Comparison of ENCODE assay signal across 16 cellular contexts in genomic region chr1:193592325-193592724, GRCh38.
DNase-seq lines count a peak whose midpoint lies in the region; ATAC-seq, FAIRE-seq and TF ChIP-seq lines count a peak whose summit lies in the region.
"Had no signal": no experiment of that assay in that cellular context is flagged by ENCODE, and none has a peak within 500 bp of the region (broad histone marks: within the 10 kb centered on the region; RNA-seq: fewer than 3 reads in every experiment).

No MANE protein-coding gene starts in this region.

- no peak for TF ChIP-seq POLR2A in GM12892 (IDR thresholded peaks at IDR 0.05; ENCODE audit: low read depth, low read length)

- H3K4me3 Mint-ChIP-seq in CD14-positive monocyte = no peak overlapping the region
- peak overlapping the region; percentile 27 for H3K4me3 Mint-ChIP-seq in central memory CD8-positive, alpha-beta T cell

- no peaks in the 10 kb centered on the region for H3K9me3 Mint-ChIP-seq in CD14-positive monocyte
- H3K9me3 Mint-ChIP-seq in central memory CD8-positive, alpha-beta T cell = no peaks in the 10 kb centered on the region
- H3K9me3 Mint-ChIP-seq: H9 had no signal

- peak; percentile 44 for FAIRE-seq in GM12892 (lab: Jason Lieb, UNC)
- FAIRE-seq: keratinocyte had no signal

- H3K27me3 Mint-ChIP-seq in CD14-positive monocyte (ENCODE audit: low read depth in 3 of 3) = no peaks in the 10 kb centered on the region
- H3K27me3 Mint-ChIP-seq in central memory CD8-positive, alpha-beta T cell = no peaks in the 10 kb centered on the region

- TF ChIP-seq CTCF in CD14-positive monocyte (IDR thresholded peaks at IDR 0.05) = no peak

- intact Hi-C loops in CD14-positive monocyte (cut with micrococcal nuclease) = loop anchor here in 1 of 2 donors (5.0 kb wide), 1 partner anchor 35 kb away; no protein-coding TSS in a partner anchor

- peak overlapping the region; percentile 68 to 85 (median 82) for H3K27ac Mint-ChIP-seq in CD14-positive monocyte
- peak overlapping the region; percentile 49 for H3K27ac Mint-ChIP-seq in central memory CD8-positive, alpha-beta T cell (ENCODE audit: low read depth)

- no peaks in the 10 kb centered on the region for H3K36me3 Mint-ChIP-seq in CD14-positive monocyte
- no peaks in the 10 kb centered on the region for H3K36me3 Mint-ChIP-seq in central memory CD8-positive, alpha-beta T cell (ENCODE audit: insufficient read depth)
- H3K36me3 Mint-ChIP-seq: IgD-negative memory B cell had no signal

- peak; percentile 70 for ATAC-seq in central memory CD8-positive, alpha-beta T cell (replicated peaks; ENCODE audit: extremely low read depth, poor library complexity, severe bottlenecking)
- ATAC-seq in HG02610 (IDR thresholded peaks at IDR 0.05; ENCODE audit: unreplicated experiment) (no peak), HG03521 (IDR thresholded peaks at IDR 0.05; ENCODE audit: unreplicated experiment) (no peak)

- no peak for DNase-seq in CD14-positive monocyte (ENCODE audit: low spot score)
- DNase-seq in GM12892 (ENCODE audit: insufficient read length) = no peak
- DNase-seq in NOMO-1 treated with DMSO at 0.1 percent for 48 hours (lab: John Stamatoyannopoulos, UW; ENCODE audit: unreplicated experiment) = peak; percentile 73
- no peak for DNase-seq in central memory CD8-positive, alpha-beta T cell (ENCODE audit: low spot score in 2 of 2)
- DNase-seq in NCI-H2029 treated with DMSO at 0.1 percent for 48 hours (lab: John Stamatoyannopoulos, UW) = no peak
- no peak for DNase-seq in activated CD4-positive, CD25-positive, alpha-beta regulatory T cell (lab: John Stamatoyannopoulos, UW)
- DNase-seq: amniotic stem cell, H9, midbrain, NCI-H345, SK-N-SH, WERI-Rb-1 had no signal

- peaks cover 69% of the 10 kb centered on the region for H3K4me1 Mint-ChIP-seq in CD14-positive monocyte
- H3K4me1 Mint-ChIP-seq in central memory CD8-positive, alpha-beta T cell = peaks cover 32% of the 10 kb centered on the region
